1 cellular context compared by ENCODE assay signal in genomic region chr6:170464080-170464479, GRCh38.
TF ChIP-seq lines count a peak whose summit lies in the region.

No MANE protein-coding gene starts in this region.

TF ChIP-seq in GM12878, 131 proteins besides CTCF, POLR2A, EP300 and RAD21:
- TF ChIP-seq SKIL (IDR thresholded peaks at IDR 0.05; ENCODE audit: low read depth, poor library complexity, severe bottlenecking) (peak; percentile 12), SMC3 (IDR thresholded peaks at IDR 0.05; ENCODE audit: borderline replicate concordance, low read length) (no peak)
